In genomic region chr19:42078058-42078457, GRCh38 we compare ENCODE assay signal across 11 cellular contexts. TPM values are rescaled to one million over a fixed set of nuclear protein-coding genes. Genes with fewer than 3 reads are reported as not detected.
DNase-seq lines count a peak whose midpoint lies in the region; ATAC-seq and TF ChIP-seq lines count a peak whose summit lies in the region.
"Had no signal": no experiment of that assay in that cellular context is flagged by ENCODE, and none has a peak within 500 bp of the region (broad histone marks: within the 10 kb centered on the region; RNA-seq: fewer than 3 reads in every experiment).

No MANE protein-coding gene starts in this region.

- CTCF ChIA-PET in CD8-positive, alpha-beta memory T cell (lab: Charles Lee) = interaction anchor here (1.3 kb wide), 1 partner anchor 123 kb away, joined by 3 read pairs; no protein-coding TSS in a partner anchor

- no peak for DNase-seq in CD8-positive, alpha-beta memory T cell
- DNase-seq in NB4 (ENCODE audit: low read depth) = no peak
- DNase-seq in brain microvascular endothelial cell = no peak
- DNase-seq in neural crest cell (ENCODE audit: low read depth, low spot score) = no peak
- no peak for DNase-seq in A172 (ENCODE audit: low spot score)
- no peak for DNase-seq in left lobe of liver (ENCODE audit: low spot score)
- DNase-seq: GOT3, NCI-H345, spleen had no signal

- peaks cover 12% of the 10 kb centered on the region for H3K36me3 ChIP-seq in CD8-positive, alpha-beta memory T cell (ENCODE audit: insufficient read depth, low read length)
- peaks cover 37% of the 10 kb centered on the region for H3K36me3 ChIP-seq in brain microvascular endothelial cell (replicated peaks)

- H3K4me1 Mint-ChIP-seq in CD8-positive, alpha-beta memory T cell = peaks cover 39 to 55% (median 42%) of the 10 kb centered on the region in 3 donors
- peaks cover 40% of the 10 kb centered on the region for H3K4me1 Mint-ChIP-seq in neural crest cell

- ATAC-seq in left lobe of liver = no peak
- no peak for ATAC-seq in HG03025 (IDR thresholded peaks at IDR 0.05; ENCODE audit: low FRiP score, unreplicated experiment)

- no peak overlapping the region for H3K27ac ChIP-seq in CD8-positive, alpha-beta memory T cell (ENCODE audit: low read depth, low read length)
- no peak overlapping the region for H3K27ac ChIP-seq in brain microvascular endothelial cell

- H3K9me3 ChIP-seq in CD8-positive, alpha-beta memory T cell (ENCODE audit: low read length) = no peaks in the 10 kb centered on the region
- H3K9me3 ChIP-seq: spleen had no signal

- no peaks in the 10 kb centered on the region for H3K27me3 ChIP-seq in CD8-positive, alpha-beta memory T cell (ENCODE audit: insufficient read depth, low read length, poor library complexity, severe bottlenecking)
- H3K27me3 ChIP-seq in brain microvascular endothelial cell (replicated peaks) = no peaks in the 10 kb centered on the region
- H3K27me3 ChIP-seq: spleen had no signal

- peaks cover 25% of the 10 kb centered on the region for H3K4me1 ChIP-seq in CD8-positive, alpha-beta memory T cell (ENCODE audit: insufficient read depth, low read length)

- in situ Hi-C loops in brain microvascular endothelial cell (cut with HindIII; ENCODE audit: low pct_ligation_motif_present, low sequenced_read_pairs) = no loop called here

- TF ChIP-seq CTCF in NB4 (IDR thresholded peaks at IDR 0.05; ENCODE audit: low read depth, low read length) (no peak), brain microvascular endothelial cell (IDR thresholded peaks at IDR 0.05; ENCODE audit: low read depth, low read length, missing control alignments) (no peak), neural crest cell (conservative IDR thresholded peaks at IDR 0.05) (no peak)

- H3K27ac Mint-ChIP-seq in CD8-positive, alpha-beta memory T cell = peak overlapping the region; percentile 83 to 99 (median 96)
- H3K27ac Mint-ChIP-seq in neural crest cell (ENCODE audit: unreplicated experiment) = no peak overlapping the region

- POLR2A ChIA-PET in CD8-positive, alpha-beta memory T cell (lab: Charles Lee) = no interaction called here

- TF ChIP-seq POLR2A in NB4 (IDR thresholded peaks at IDR 0.05; ENCODE audit: extremely low read depth, insufficient read length) = no peak

- no peaks in the 10 kb centered on the region for H3K9me3 Mint-ChIP-seq in CD8-positive, alpha-beta memory T cell
- no peaks in the 10 kb centered on the region for H3K9me3 Mint-ChIP-seq in neural crest cell

- H3K27me3 Mint-ChIP-seq in CD8-positive, alpha-beta memory T cell = peaks cover 0 to 2% of the 10 kb centered on the region in 2 donors
- H3K27me3 Mint-ChIP-seq in neural crest cell (ENCODE audit: low read depth) = no peaks in the 10 kb centered on the region

- peak overlapping the region; percentile 81 to 99 (median 93) for H3K4me3 Mint-ChIP-seq in CD8-positive, alpha-beta memory T cell
- H3K4me3 Mint-ChIP-seq in neural crest cell = peak overlapping the region; percentile 93

- peaks cover 6 to 55% (median 12%) of the 10 kb centered on the region in 3 donors for H3K36me3 Mint-ChIP-seq in CD8-positive, alpha-beta memory T cell
- H3K36me3 Mint-ChIP-seq in neural crest cell (ENCODE audit: low read depth) = peaks cover 13% of the 10 kb centered on the region

- no peak overlapping the region for H3K4me3 ChIP-seq in CD8-positive, alpha-beta memory T cell (ENCODE audit: low read length)
- peak overlapping the region; percentile 93 for H3K4me3 ChIP-seq in NB4 (ENCODE audit: low read depth, low read length)
- peak overlapping the region; percentile 1 for H3K4me3 ChIP-seq in brain microvascular endothelial cell (ENCODE audit: low read depth, low read length)

RNA-seq across cellular contexts. Expression of gene ZNF574, which starts 2.1 kb away (rescaled TPM):
- total RNA-seq in CD8-positive, alpha-beta memory T cell = 10 to 100 TPM; 18.8 to 21.9 TPM
- 24.9 TPM for polyA plus RNA-seq in CD8-positive, alpha-beta memory T cell
- total RNA-seq in neural crest cell = 25.6 and 26.0 TPM in 2 replicates
- total RNA-seq in A172 (2014; rRNA removed; shearing (Covaris generic)) = 24.4 and 26.8 TPM in 2 replicates
- total RNA-seq in left lobe of liver = 5.4 TPM

RNA-seq across cellular contexts. Expression of gene GRIK5, which starts 8.1 kb away (rescaled TPM):
- under 1 TPM; 0.31 to 0.39 TPM for total RNA-seq in CD8-positive, alpha-beta memory T cell
- not detected for polyA plus RNA-seq in CD8-positive, alpha-beta memory T cell
- total RNA-seq in neural crest cell (3.7 and 3.8 TPM in 2 replicates), left lobe of liver (0.25 TPM)
- total RNA-seq in A172 (2014; rRNA removed; shearing (Covaris generic)) = 0.76 and 1.9 TPM in 2 replicates
- total RNA-seq: dermis microvascular lymphatic vessel endothelial cell had no signal

RNA-seq across cellular contexts. Expression of gene POU2F2, which starts 54.2 kb away (rescaled TPM):
- 10 to 100 TPM; 46.7 to 47.9 TPM for total RNA-seq in CD8-positive, alpha-beta memory T cell
- polyA plus RNA-seq in CD8-positive, alpha-beta memory T cell = 8.5 TPM
- total RNA-seq in neural crest cell = 2.3 and 2.5 TPM in 2 replicates
- 0.05 TPM in 1 of 2 replicates, not detected in the other for total RNA-seq in A172 (2014; rRNA removed; shearing (Covaris generic))
- 0.83 TPM for total RNA-seq in left lobe of liver

Comparison
In these comparisons a context has a peak if more than half of its experiments do, and no peak if none do; other contexts are left out.
1. RNA of gene POU2F2, which starts 54.2 kb away (total RNA-seq): 46.7 to 47.9 TPM in CD8-positive, alpha-beta memory T cell; 2.3 to 2.5 TPM in neural crest cell, 0.83 TPM in left lobe of liver (single experiment) and 0.05 TPM in A172; every median in the first group is over 10 times any median in the second.